Comparison of ENCODE assay signal across 9 cellular contexts in genomic region chr13:110136660-110137585, GRCh38.
DNase-seq lines count a peak whose midpoint lies in the region; FAIRE-seq lines count a peak whose summit lies in the region.
"Had no signal": no experiment of that assay in that cellular context is flagged by ENCODE, and none has a peak within 500 bp of the region (broad histone marks: within the 10 kb centered on the region; RNA-seq: fewer than 3 reads in every experiment).

No MANE protein-coding gene starts in this region.

- peaks cover 47% of the 10 kb centered on the region for H3K27me3 Mint-ChIP-seq in activated CD4-positive, alpha-beta T cell treated with anti-CD3 and anti-CD28 coated beads, Interleukin-2, amount 10 ng/mL, durations not matched to agents 24 days and 14 days
- H3K27me3 Mint-ChIP-seq in activated CD4-positive, alpha-beta memory T cell treated with anti-CD3 and anti-CD28 coated beads, Interleukin-2, amount 10 ng/mL, durations not matched to agents 7 days and 5 days: peaks cover 54% of the 10 kb centered on the region

- no peaks in the 10 kb centered on the region for H3K27me3 ChIP-seq in skeletal muscle tissue (ENCODE audit: control insufficient read depth in 3 of 3, insufficient read depth in 3 of 3, low read length in 3 of 3)

- peaks cover 13% of the 10 kb centered on the region for H3K4me1 Mint-ChIP-seq in activated CD4-positive, alpha-beta T cell treated with anti-CD3 and anti-CD28 coated beads, Interleukin-2, amount 10 ng/mL, durations not matched to agents 24 days and 14 days
- peaks cover 16% of the 10 kb centered on the region for H3K4me1 Mint-ChIP-seq in activated CD4-positive, alpha-beta memory T cell treated with anti-CD3 and anti-CD28 coated beads, Interleukin-2, amount 10 ng/mL, durations not matched to agents 7 days and 5 days

- no peak for DNase-seq in activated CD4-positive, alpha-beta T cell treated with anti-CD3 and anti-CD28 coated beads, Interleukin-2, amount 10 ng/mL, durations not matched to agents 24 days and 14 days
- DNase-seq in activated CD4-positive, alpha-beta T cell treated with anti-CD3 and anti-CD28 coated beads for 1 hour: no peak
- DNase-seq in activated CD4-positive, alpha-beta memory T cell treated with anti-CD3 and anti-CD28 coated beads, Interleukin-2, amount 10 ng/mL, durations not matched to agents 7 days and 5 days: no peak
- DNase-seq in HK-2 (ENCODE audit: unreplicated experiment) (no peak), GF-D8 (lab: John Stamatoyannopoulos, UW) (no peak), GM19239 (ENCODE audit: insufficient read length, low spot score) (no peak)
- DNase-seq: NCI-H1694 had no signal

- H3K27ac Mint-ChIP-seq in activated CD4-positive, alpha-beta T cell treated with anti-CD3 and anti-CD28 coated beads, Interleukin-2, amount 10 ng/mL, durations not matched to agents 24 days and 14 days: no peak overlapping the region
- H3K27ac Mint-ChIP-seq in activated CD4-positive, alpha-beta memory T cell treated with anti-CD3 and anti-CD28 coated beads, Interleukin-2, amount 10 ng/mL, durations not matched to agents 7 days and 5 days: no peak overlapping the region

- no peaks in the 10 kb centered on the region for H3K36me3 ChIP-seq in skeletal muscle tissue (ENCODE audit: control insufficient read depth in 3 of 3, insufficient read depth in 3 of 3, low read length in 3 of 3)

- peak overlapping the region; percentile 84 for H3K4me3 Mint-ChIP-seq in activated CD4-positive, alpha-beta T cell treated with anti-CD3 and anti-CD28 coated beads, Interleukin-2, amount 10 ng/mL, durations not matched to agents 24 days and 14 days
- peak overlapping the region; percentile 64 for H3K4me3 Mint-ChIP-seq in activated CD4-positive, alpha-beta memory T cell treated with anti-CD3 and anti-CD28 coated beads, Interleukin-2, amount 10 ng/mL, durations not matched to agents 7 days and 5 days

- POLR2A ChIA-PET in activated CD4-positive, alpha-beta memory T cell treated with anti-CD3 and anti-CD28 coated beads, Interleukin-2, amount 10 ng/mL, durations not matched to agents 7 days and 5 days (lab: Charles Lee): no interaction called here

- FAIRE-seq in GM19239 (lab: Jason Lieb, UNC): no peak

- H3K4me1 ChIP-seq in skeletal muscle tissue (ENCODE audit: control insufficient read depth in 3 of 3, insufficient read depth in 3 of 3, low read length in 3 of 3): peaks cover 34 to 50% (median 46%) of the 10 kb centered on the region in 3 donors

- H3K9me3 ChIP-seq in skeletal muscle tissue (ENCODE audit: control insufficient read depth in 3 of 3, low read length in 3 of 3): no peaks in the 10 kb centered on the region

- H3K9me3 Mint-ChIP-seq in activated CD4-positive, alpha-beta T cell treated with anti-CD3 and anti-CD28 coated beads, Interleukin-2, amount 10 ng/mL, durations not matched to agents 24 days and 14 days: no peaks in the 10 kb centered on the region
- no peaks in the 10 kb centered on the region for H3K9me3 Mint-ChIP-seq in activated CD4-positive, alpha-beta memory T cell treated with anti-CD3 and anti-CD28 coated beads, Interleukin-2, amount 10 ng/mL, durations not matched to agents 7 days and 5 days

- peak overlapping the region; percentile 69 for H3K27ac ChIP-seq in skeletal muscle tissue (ENCODE audit: low read depth, low read length)

- H3K9ac ChIP-seq in skeletal muscle tissue (ENCODE audit: low read depth in 1 of 3, low read length in 3 of 3): peak overlapping the region in 2 of 3 donors; percentile 34 to 85

- H3K36me3 Mint-ChIP-seq in activated CD4-positive, alpha-beta T cell treated with anti-CD3 and anti-CD28 coated beads, Interleukin-2, amount 10 ng/mL, durations not matched to agents 24 days and 14 days (ENCODE audit: low read depth): peaks cover 2% of the 10 kb centered on the region
- H3K36me3 Mint-ChIP-seq in activated CD4-positive, alpha-beta memory T cell treated with anti-CD3 and anti-CD28 coated beads, Interleukin-2, amount 10 ng/mL, durations not matched to agents 7 days and 5 days (ENCODE audit: low read depth): no peaks in the 10 kb centered on the region

- H3K4me3 ChIP-seq in iPS-11a (ENCODE audit: low read depth, low read length) (peak overlapping the region; percentile 73), skeletal muscle tissue (ENCODE audit: low read length in 3 of 3) (peak overlapping the region in 1 of 3 donors; percentile 49)

- CTCF ChIA-PET in activated CD4-positive, alpha-beta memory T cell treated with anti-CD3 and anti-CD28 coated beads, Interleukin-2, amount 10 ng/mL, durations not matched to agents 7 days and 5 days (lab: Charles Lee): no interaction called here

- intact Hi-C loops in activated CD4-positive, alpha-beta T cell treated with anti-CD3 and anti-CD28 coated beads, Interleukin-2, amount 10 ng/mL, durations not matched to agents 24 days and 14 days (cut with micrococcal nuclease): loop anchor here (5.0 to 10.0 kb wide), 2 partner anchors 288 to 830 kb away; no protein-coding TSS in a partner anchor
